ENCODE assay signal across 3 cellular contexts in the genomic region with DNA sequence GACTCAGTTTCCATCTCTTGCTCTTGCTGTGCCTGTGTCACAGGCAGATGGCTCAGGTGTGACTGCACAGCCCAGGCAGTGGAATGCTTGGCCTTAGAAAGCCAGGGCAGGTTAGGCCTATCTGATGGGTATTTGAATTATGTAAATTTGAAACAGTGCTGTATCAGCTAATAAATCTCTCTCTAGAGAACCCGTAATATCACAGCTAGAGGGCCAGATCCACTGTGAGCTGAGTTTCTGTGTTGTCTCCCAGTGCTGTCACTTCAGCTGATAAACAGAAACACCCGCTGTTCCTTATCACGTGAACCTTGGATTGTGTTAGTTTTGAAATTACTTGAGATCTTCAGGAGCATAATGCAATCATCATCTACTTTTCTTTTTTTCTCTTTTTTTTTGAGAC.
TF ChIP-seq lines count a peak whose summit lies in the region.

No MANE protein-coding gene starts in this region.

TF ChIP-seq in SK-N-SH, 30 proteins besides CTCF, POLR2A, EP300 and RAD21:
- peak; percentile 72 for TF ChIP-seq FOXJ3 (CRISPR knock-in tag; IDR thresholded peaks at IDR 0.05)
- TF ChIP-seq, protein P1, sequence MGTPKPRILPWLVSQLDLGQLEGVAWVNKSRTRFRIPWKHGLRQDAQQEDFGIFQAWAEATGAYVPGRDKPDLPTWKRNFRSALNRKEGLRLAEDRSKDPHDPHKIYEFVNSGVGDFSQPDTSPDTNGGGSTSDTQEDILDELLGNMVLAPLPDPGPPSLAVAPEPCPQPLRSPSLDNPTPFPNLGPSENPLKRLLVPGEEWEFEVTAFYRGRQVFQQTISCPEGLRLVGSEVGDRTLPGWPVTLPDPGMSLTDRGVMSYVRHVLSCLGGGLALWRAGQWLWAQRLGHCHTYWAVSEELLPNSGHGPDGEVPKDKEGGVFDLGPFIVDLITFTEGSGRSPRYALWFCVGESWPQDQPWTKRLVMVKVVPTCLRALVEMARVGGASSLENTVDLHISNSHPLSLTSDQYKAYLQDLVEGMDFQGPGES (IDR thresholded peaks at IDR 0.05; ENCODE audit: low read depth, low read length) = no peak
- no peak for TF ChIP-seq MXI1 (IDR thresholded peaks at IDR 0.05; ENCODE audit: low read depth, low read length)
- peak; percentile 72 for TF ChIP-seq GATA2 (CRISPR knock-in tag; IDR thresholded peaks at IDR 0.05)

TF ChIP-seq in SK-N-SH treated with all-trans-retinoic acid at 6 μM for 48 hours, 23 proteins besides CTCF, POLR2A, EP300 and RAD21:
- TF ChIP-seq ARNTL (CRISPR knock-in tag; IDR thresholded peaks at IDR 0.05; ENCODE audit: borderline replicate concordance, low read depth) (no peak), SNAI2 (CRISPR knock-in tag; IDR thresholded peaks at IDR 0.05) (no peak), GLIS3 (CRISPR knock-in tag; IDR thresholded peaks at IDR 0.05) (no peak), ZC3H10 (CRISPR knock-in tag; IDR thresholded peaks at IDR 0.05) (no peak), ZNF70 (CRISPR knock-in tag; IDR thresholded peaks at IDR 0.05) (no peak), OSR1 (CRISPR knock-in tag; IDR thresholded peaks at IDR 0.05) (no peak), TOX (CRISPR knock-in tag; IDR thresholded peaks at IDR 0.05; ENCODE audit: borderline replicate concordance) (no peak), ZFP30 (CRISPR knock-in tag; IDR thresholded peaks at IDR 0.05) (no peak), BACH2 (CRISPR knock-in tag; IDR thresholded peaks at IDR 0.05; ENCODE audit: borderline replicate concordance) (no peak), ZFP3 (CRISPR knock-in tag; IDR thresholded peaks at IDR 0.05) (no peak), RARB (CRISPR knock-in tag; IDR thresholded peaks at IDR 0.05) (no peak), ISL1 (CRISPR knock-in tag; IDR thresholded peaks at IDR 0.05) (no peak), ESRRG (CRISPR knock-in tag; IDR thresholded peaks at IDR 0.05) (no peak), ZNF8 (CRISPR knock-in tag; IDR thresholded peaks at IDR 0.05) (no peak)
- TF ChIP-seq, protein P2, sequence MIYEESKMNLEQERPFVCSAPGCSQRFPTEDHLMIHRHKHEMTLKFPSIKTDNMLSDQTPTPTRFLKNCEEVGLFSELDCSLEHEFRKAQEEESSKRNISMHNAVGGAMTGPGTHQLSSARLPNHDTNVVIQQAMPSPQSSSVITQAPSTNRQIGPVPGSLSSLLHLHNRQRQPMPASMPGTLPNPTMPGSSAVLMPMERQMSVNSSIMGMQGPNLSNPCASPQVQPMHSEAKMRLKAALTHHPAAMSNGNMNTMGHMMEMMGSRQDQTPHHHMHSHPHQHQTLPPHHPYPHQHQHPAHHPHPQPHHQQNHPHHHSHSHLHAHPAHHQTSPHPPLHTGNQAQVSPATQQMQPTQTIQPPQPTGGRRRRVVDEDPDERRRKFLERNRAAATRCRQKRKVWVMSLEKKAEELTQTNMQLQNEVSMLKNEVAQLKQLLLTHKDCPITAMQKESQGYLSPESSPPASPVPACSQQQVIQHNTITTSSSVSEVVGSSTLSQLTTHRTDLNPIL (CRISPR knock-in tag; IDR thresholded peaks at IDR 0.05; ENCODE audit: low read depth) = no peak
- TF ChIP-seq, protein P3, sequence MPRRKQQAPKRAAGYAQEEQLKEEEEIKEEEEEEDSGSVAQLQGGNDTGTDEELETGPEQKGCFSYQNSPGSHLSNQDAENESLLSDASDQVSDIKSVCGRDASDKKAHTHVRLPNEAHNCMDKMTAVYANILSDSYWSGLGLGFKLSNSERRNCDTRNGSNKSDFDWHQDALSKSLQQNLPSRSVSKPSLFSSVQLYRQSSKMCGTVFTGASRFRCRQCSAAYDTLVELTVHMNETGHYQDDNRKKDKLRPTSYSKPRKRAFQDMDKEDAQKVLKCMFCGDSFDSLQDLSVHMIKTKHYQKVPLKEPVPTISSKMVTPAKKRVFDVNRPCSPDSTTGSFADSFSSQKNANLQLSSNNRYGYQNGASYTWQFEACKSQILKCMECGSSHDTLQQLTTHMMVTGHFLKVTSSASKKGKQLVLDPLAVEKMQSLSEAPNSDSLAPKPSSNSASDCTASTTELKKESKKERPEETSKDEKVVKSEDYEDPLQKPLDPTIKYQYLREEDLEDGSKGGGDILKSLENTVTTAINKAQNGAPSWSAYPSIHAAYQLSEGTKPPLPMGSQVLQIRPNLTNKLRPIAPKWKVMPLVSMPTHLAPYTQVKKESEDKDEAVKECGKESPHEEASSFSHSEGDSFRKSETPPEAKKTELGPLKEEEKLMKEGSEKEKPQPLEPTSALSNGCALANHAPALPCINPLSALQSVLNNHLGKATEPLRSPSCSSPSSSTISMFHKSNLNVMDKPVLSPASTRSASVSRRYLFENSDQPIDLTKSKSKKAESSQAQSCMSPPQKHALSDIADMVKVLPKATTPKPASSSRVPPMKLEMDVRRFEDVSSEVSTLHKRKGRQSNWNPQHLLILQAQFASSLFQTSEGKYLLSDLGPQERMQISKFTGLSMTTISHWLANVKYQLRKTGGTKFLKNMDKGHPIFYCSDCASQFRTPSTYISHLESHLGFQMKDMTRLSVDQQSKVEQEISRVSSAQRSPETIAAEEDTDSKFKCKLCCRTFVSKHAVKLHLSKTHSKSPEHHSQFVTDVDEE (CRISPR knock-in tag; IDR thresholded peaks at IDR 0.05) = no peak
- TF ChIP-seq, protein P4, sequence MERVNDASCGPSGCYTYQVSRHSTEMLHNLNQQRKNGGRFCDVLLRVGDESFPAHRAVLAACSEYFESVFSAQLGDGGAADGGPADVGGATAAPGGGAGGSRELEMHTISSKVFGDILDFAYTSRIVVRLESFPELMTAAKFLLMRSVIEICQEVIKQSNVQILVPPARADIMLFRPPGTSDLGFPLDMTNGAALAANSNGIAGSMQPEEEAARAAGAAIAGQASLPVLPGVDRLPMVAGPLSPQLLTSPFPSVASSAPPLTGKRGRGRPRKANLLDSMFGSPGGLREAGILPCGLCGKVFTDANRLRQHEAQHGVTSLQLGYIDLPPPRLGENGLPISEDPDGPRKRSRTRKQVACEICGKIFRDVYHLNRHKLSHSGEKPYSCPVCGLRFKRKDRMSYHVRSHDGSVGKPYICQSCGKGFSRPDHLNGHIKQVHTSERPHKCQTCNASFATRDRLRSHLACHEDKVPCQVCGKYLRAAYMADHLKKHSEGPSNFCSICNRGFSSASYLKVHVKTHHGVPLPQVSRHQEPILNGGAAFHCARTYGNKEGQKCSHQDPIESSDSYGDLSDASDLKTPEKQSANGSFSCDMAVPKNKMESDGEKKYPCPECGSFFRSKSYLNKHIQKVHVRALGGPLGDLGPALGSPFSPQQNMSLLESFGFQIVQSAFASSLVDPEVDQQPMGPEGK (CRISPR knock-in tag; IDR thresholded peaks at IDR 0.05; ENCODE audit: borderline replicate concordance) = no peak

TF ChIP-seq in WTC11, 78 proteins besides CTCF, POLR2A, EP300 and RAD21:
- TF ChIP-seq NR3C1 (CRISPR knock-in tag; conservative IDR thresholded peaks at IDR 0.05; ENCODE audit: low read depth) (no peak), FOXP1 (CRISPR knock-in tag; IDR thresholded peaks at IDR 0.05; ENCODE audit: borderline replicate concordance) (no peak), ESRRA (CRISPR knock-in tag; IDR thresholded peaks at IDR 0.05; ENCODE audit: borderline replicate concordance) (no peak), SMAD4 (CRISPR knock-in tag; IDR thresholded peaks at IDR 0.05) (no peak)
- TF ChIP-seq, protein P5, sequence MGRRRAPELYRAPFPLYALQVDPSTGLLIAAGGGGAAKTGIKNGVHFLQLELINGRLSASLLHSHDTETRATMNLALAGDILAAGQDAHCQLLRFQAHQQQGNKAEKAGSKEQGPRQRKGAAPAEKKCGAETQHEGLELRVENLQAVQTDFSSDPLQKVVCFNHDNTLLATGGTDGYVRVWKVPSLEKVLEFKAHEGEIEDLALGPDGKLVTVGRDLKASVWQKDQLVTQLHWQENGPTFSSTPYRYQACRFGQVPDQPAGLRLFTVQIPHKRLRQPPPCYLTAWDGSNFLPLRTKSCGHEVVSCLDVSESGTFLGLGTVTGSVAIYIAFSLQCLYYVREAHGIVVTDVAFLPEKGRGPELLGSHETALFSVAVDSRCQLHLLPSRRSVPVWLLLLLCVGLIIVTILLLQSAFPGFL (CRISPR knock-in tag; IDR thresholded peaks at IDR 0.05; ENCODE audit: borderline replicate concordance) = no peak
- TF ChIP-seq, protein P6, sequence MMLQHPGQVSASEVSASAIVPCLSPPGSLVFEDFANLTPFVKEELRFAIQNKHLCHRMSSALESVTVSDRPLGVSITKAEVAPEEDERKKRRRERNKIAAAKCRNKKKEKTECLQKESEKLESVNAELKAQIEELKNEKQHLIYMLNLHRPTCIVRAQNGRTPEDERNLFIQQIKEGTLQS (CRISPR knock-in tag; conservative IDR thresholded peaks at IDR 0.05) = no peak
- TF ChIP-seq, protein P7, sequence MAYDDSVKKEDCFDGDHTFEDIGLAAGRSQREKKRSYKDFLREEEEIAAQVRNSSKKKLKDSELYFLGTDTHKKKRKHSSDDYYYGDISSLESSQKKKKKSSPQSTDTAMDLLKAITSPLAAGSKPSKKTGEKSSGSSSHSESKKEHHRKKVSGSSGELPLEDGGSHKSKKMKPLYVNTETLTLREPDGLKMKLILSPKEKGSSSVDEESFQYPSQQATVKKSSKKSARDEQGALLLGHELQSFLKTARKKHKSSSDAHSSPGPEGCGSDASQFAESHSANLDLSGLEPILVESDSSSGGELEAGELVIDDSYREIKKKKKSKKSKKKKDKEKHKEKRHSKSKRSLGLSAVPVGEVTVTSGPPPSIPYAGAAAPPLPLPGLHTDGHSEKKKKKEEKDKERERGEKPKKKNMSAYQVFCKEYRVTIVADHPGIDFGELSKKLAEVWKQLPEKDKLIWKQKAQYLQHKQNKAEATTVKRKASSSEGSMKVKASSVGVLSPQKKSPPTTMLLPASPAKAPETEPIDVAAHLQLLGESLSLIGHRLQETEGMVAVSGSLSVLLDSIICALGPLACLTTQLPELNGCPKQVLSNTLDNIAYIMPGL (CRISPR knock-in tag; IDR thresholded peaks at IDR 0.05) = no peak
- TF ChIP-seq, protein P8, sequence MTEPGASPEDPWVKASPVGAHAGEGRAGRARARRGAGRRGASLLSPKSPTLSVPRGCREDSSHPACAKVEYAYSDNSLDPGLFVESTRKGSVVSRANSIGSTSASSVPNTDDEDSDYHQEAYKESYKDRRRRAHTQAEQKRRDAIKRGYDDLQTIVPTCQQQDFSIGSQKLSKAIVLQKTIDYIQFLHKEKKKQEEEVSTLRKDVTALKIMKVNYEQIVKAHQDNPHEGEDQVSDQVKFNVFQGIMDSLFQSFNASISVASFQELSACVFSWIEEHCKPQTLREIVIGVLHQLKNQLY (CRISPR knock-in tag; IDR thresholded peaks at IDR 0.05) = no peak
- TF ChIP-seq, protein P9, sequence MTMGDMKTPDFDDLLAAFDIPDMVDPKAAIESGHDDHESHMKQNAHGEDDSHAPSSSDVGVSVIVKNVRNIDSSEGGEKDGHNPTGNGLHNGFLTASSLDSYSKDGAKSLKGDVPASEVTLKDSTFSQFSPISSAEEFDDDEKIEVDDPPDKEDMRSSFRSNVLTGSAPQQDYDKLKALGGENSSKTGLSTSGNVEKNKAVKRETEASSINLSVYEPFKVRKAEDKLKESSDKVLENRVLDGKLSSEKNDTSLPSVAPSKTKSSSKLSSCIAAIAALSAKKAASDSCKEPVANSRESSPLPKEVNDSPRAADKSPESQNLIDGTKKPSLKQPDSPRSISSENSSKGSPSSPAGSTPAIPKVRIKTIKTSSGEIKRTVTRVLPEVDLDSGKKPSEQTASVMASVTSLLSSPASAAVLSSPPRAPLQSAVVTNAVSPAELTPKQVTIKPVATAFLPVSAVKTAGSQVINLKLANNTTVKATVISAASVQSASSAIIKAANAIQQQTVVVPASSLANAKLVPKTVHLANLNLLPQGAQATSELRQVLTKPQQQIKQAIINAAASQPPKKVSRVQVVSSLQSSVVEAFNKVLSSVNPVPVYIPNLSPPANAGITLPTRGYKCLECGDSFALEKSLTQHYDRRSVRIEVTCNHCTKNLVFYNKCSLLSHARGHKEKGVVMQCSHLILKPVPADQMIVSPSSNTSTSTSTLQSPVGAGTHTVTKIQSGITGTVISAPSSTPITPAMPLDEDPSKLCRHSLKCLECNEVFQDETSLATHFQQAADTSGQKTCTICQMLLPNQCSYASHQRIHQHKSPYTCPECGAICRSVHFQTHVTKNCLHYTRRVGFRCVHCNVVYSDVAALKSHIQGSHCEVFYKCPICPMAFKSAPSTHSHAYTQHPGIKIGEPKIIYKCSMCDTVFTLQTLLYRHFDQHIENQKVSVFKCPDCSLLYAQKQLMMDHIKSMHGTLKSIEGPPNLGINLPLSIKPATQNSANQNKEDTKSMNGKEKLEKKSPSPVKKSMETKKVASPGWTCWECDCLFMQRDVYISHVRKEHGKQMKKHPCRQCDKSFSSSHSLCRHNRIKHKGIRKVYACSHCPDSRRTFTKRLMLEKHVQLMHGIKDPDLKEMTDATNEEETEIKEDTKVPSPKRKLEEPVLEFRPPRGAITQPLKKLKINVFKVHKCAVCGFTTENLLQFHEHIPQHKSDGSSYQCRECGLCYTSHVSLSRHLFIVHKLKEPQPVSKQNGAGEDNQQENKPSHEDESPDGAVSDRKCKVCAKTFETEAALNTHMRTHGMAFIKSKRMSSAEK (CRISPR knock-in tag; IDR thresholded peaks at IDR 0.05; ENCODE audit: borderline replicate concordance) = no peak
- TF ChIP-seq, protein P10, sequence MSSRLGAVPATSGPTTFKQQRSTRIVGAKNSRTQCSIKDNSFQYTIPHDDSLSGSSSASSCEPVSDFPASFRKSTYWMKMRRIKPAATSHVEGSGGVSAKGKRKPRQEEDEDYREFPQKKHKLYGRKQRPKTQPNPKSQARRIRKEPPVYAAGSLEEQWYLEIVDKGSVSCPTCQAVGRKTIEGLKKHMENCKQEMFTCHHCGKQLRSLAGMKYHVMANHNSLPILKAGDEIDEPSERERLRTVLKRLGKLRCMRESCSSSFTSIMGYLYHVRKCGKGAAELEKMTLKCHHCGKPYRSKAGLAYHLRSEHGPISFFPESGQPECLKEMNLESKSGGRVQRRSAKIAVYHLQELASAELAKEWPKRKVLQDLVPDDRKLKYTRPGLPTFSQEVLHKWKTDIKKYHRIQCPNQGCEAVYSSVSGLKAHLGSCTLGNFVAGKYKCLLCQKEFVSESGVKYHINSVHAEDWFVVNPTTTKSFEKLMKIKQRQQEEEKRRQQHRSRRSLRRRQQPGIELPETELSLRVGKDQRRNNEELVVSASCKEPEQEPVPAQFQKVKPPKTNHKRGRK (CRISPR knock-in tag; IDR thresholded peaks at IDR 0.05; ENCODE audit: borderline replicate concordance) = no peak
TF ChIP-seq in WTC11: peak in this region for 0.
